In genomic region chr10:15306881-15307280, GRCh38 we compare ENCODE assay signal across 31 cellular contexts.
"Had no signal": no experiment of that assay in that cellular context is flagged by ENCODE, and none has a peak within 500 bp of the region (broad histone marks: within the 10 kb centered on the region; RNA-seq: fewer than 3 reads in every experiment).

No MANE protein-coding gene starts in this region.

- H3K27ac Mint-ChIP-seq: immature natural killer cell; mesothelial cell of epicardium; natural killer cell; nephron progenitor cell; neural progenitor cell; stimulated activated naive B cell treated with anti-CD40 and anti-IgM and Interleukin-4, amounts not matched to agents 10 μg/mL and 1 μg/mL and 100 μg/mL, for 72 hours had no signal

- H3K4me3 ChIP-seq: left ventricle myocardium inferior, lung, neural progenitor cell, skin epidermis, stomach, testis, thyroid gland, transverse colon, upper lobe of left lung, vagina had no signal

- H3K4me3 Mint-ChIP-seq: immature natural killer cell; mesothelial cell of epicardium; naive B cell; natural killer cell; nephron progenitor cell; neural progenitor cell; stimulated activated naive B cell treated with anti-CD40 and anti-IgM and Interleukin-4, amounts not matched to agents 10 μg/mL and 1 μg/mL and 100 μg/mL, for 72 hours had no signal

- H3K27ac ChIP-seq: left ventricle myocardium inferior, neural progenitor cell, neutrophil, parathyroid adenoma, skin epidermis, stomach, testis, thyroid gland, transverse colon, upper lobe of left lung, vagina had no signal

- H3K4me1 Mint-ChIP-seq: immature natural killer cell; naive B cell; natural killer cell; stimulated activated naive B cell treated with anti-CD40 and anti-IgM and Interleukin-4, amounts not matched to agents 10 μg/mL and 1 μg/mL and 100 μg/mL, for 72 hours had no signal

- ATAC-seq: left colon; natural killer cell; right cardiac atrium; sciatic nerve; stimulated activated naive B cell treated with anti-CD40 and anti-IgM and Interleukin-4, amounts not matched to agents 10 μg/mL and 1 μg/mL and 100 μg/mL, for 72 hours; stimulated activated naive CD8-positive, alpha-beta T cell treated with anti-CD3 and anti-CD28 coated beads, Interleukin-15, Interleukin-2, amounts not matched to agents 100 U/mL and 50 U/mL, for 24 hours had no signal

- DNase-seq: hypothalamus; immature natural killer cell; kidney; left colon; left ventricle myocardium inferior; mesendoderm; naive B cell; natural killer cell; nephron progenitor cell; occipital lobe; right cardiac atrium; stimulated activated CD4-positive, alpha-beta T cell treated with anti-CD3 and anti-CD28 coated beads, Interleukin-12 subunit alpha, Interleukin-12 subunit beta, amount 100 ng/mL, for 4 hours; stimulated activated CD4-positive, alpha-beta T cell treated with anti-CD3 and anti-CD28 coated beads, Interleukin-15, amount 100 ng/mL, for 24 hours; stimulated activated CD4-positive, alpha-beta T cell treated with anti-CD3 and anti-CD28 coated beads, Interleukin-2, amount 100 ng/mL, for 24 hours; stimulated activated CD4-positive, alpha-beta T cell treated with anti-CD3 and anti-CD28 coated beads, Interleukin-4, amount 100 ng/mL, for 1 hour; stimulated activated naive B cell treated with anti-CD40 and anti-IgM and Interleukin-4, amounts not matched to agents 10 μg/mL and 1 μg/mL and 100 μg/mL, for 72 hours; stimulated activated naive CD8-positive, alpha-beta T cell treated with anti-CD3 and anti-CD28 coated beads, Interleukin-15, Interleukin-2, amounts not matched to agents 100 U/mL and 50 U/mL, for 24 hours; stomach; testis; thyroid gland; transverse colon; upper lobe of left lung had no signal

- H3K4me1 ChIP-seq: left ventricle myocardium inferior, neural progenitor cell, parathyroid adenoma, testis, upper lobe of left lung, vagina had no signal

- FAIRE-seq: islet of Langerhans, kidney had no signal

- H3K27me3 ChIP-seq: neural progenitor cell, neutrophil, stomach, testis, thyroid gland, transverse colon, upper lobe of left lung, vagina had no signal

- H3K9me3 ChIP-seq: left ventricle myocardium inferior, neutrophil, stomach, testis, thyroid gland, transverse colon, upper lobe of left lung, vagina had no signal

- H3K36me3 Mint-ChIP-seq: immature natural killer cell; mesothelial cell of epicardium; naive B cell; natural killer cell; stimulated activated naive B cell treated with anti-CD40 and anti-IgM and Interleukin-4, amounts not matched to agents 10 μg/mL and 1 μg/mL and 100 μg/mL, for 72 hours had no signal

- H3K9me3 Mint-ChIP-seq: immature natural killer cell; mesothelial cell of epicardium; naive B cell; natural killer cell; nephron progenitor cell; stimulated activated naive B cell treated with anti-CD40 and anti-IgM and Interleukin-4, amounts not matched to agents 10 μg/mL and 1 μg/mL and 100 μg/mL, for 72 hours had no signal

- H3K36me3 ChIP-seq: left ventricle myocardium inferior, neural progenitor cell, neutrophil, stomach, thyroid gland, transverse colon, upper lobe of left lung, vagina had no signal
